ENCODE assay signal across 22 cellular contexts in genomic region chr10:6002809-6003500, GRCh38. TPM values are rescaled to one million over a fixed set of nuclear protein-coding genes. Genes with fewer than 3 reads are reported as not detected.
DNase-seq lines count a peak whose midpoint lies in the region; ATAC-seq and TF ChIP-seq lines count a peak whose summit lies in the region.
"Had no signal": no experiment of that assay in that cellular context is flagged by ENCODE, and none has a peak within 500 bp of the region (broad histone marks: within the 10 kb centered on the region; RNA-seq: fewer than 3 reads in every experiment).

No MANE protein-coding gene starts in this region.

- H3K27ac ChIP-seq in upper lobe of right lung, result no peak overlapping the region
- H3K27ac ChIP-seq: adrenal gland, pancreas, SJCRH30 had no signal

- ATAC-seq in GM18498 (IDR thresholded peaks at IDR 0.05; ENCODE audit: unreplicated experiment) (peak; percentile 66), GM19351 (IDR thresholded peaks at IDR 0.05; ENCODE audit: unreplicated experiment) (peak; percentile 59), HG03565 (IDR thresholded peaks at IDR 0.05; ENCODE audit: unreplicated experiment) (peak; percentile 48), upper lobe of right lung (no peak), HG03097 (IDR thresholded peaks at IDR 0.05; ENCODE audit: low FRiP score, unreplicated experiment) (no peak)
- peak; percentile 92 for ATAC-seq in activated T-helper 17 cell treated with anti-CD3 and anti-CD28 coated beads, Interleukin-2, amount 50 U/mL, for 72 hours (replicated peaks)
- ATAC-seq: effector memory CD8-positive, alpha-beta T cell; pancreas had no signal

- peak overlapping the region; percentile 47 for H3K4me3 Mint-ChIP-seq in activated T-helper 17 cell treated with anti-CD3 and anti-CD28 coated beads, Interleukin-2, amount 50 U/mL, for 72 hours
- H3K4me3 Mint-ChIP-seq: effector memory CD8-positive, alpha-beta T cell had no signal

- DNase-seq in NCI-H1092 (lab: John Stamatoyannopoulos, UW) (no peak), DMS 273 (lab: John Stamatoyannopoulos, UW; ENCODE audit: unreplicated experiment) (no peak), upper lobe of right lung (no peak)
- DNase-seq: activated CD4-positive, CD25-positive, alpha-beta regulatory T cell; adrenal gland; cerebellar nuclear complex; COR-L47; effector memory CD8-positive, alpha-beta T cell; islet precursor cell; KG1; NCI-H1417; NCI-H526 treated with DMSO at 0.1 percent for 48 hours; pancreas; SJCRH30; substantia nigra had no signal

- H3K9me3 ChIP-seq in upper lobe of right lung, result peaks cover 4% of the 10 kb centered on the region
- H3K9me3 ChIP-seq: adrenal gland, pancreas, SJCRH30 had no signal

- H3K9me3 Mint-ChIP-seq in activated T-helper 17 cell treated with anti-CD3 and anti-CD28 coated beads, Interleukin-2, amount 50 U/mL, for 72 hours, result no peaks in the 10 kb centered on the region
- H3K9me3 Mint-ChIP-seq: effector memory CD8-positive, alpha-beta T cell had no signal

- intact Hi-C loops in upper lobe of right lung (cut with DNase I), result no loop called here

- H3K4me1 ChIP-seq in upper lobe of right lung, result no peaks in the 10 kb centered on the region
- H3K4me1 ChIP-seq: adrenal gland, pancreas, SJCRH30 had no signal

- peaks cover 3% of the 10 kb centered on the region for H3K27me3 Mint-ChIP-seq in activated T-helper 17 cell treated with anti-CD3 and anti-CD28 coated beads, Interleukin-2, amount 50 U/mL, for 72 hours

- peaks cover 5% of the 10 kb centered on the region for H3K4me1 Mint-ChIP-seq in activated T-helper 17 cell treated with anti-CD3 and anti-CD28 coated beads, Interleukin-2, amount 50 U/mL, for 72 hours

- TF ChIP-seq CTCF in upper lobe of right lung (IDR thresholded peaks at IDR 0.05), result no peak

- peak overlapping the region; percentile 51 for H3K27ac Mint-ChIP-seq in activated T-helper 17 cell treated with anti-CD3 and anti-CD28 coated beads, Interleukin-2, amount 50 U/mL, for 72 hours
- H3K27ac Mint-ChIP-seq: effector memory CD8-positive, alpha-beta T cell had no signal

- no peaks in the 10 kb centered on the region for H3K36me3 Mint-ChIP-seq in activated T-helper 17 cell treated with anti-CD3 and anti-CD28 coated beads, Interleukin-2, amount 50 U/mL, for 72 hours (ENCODE audit: low read depth)

- no peaks in the 10 kb centered on the region for H3K36me3 ChIP-seq in upper lobe of right lung
- H3K36me3 ChIP-seq: adrenal gland, pancreas, SJCRH30 had no signal

- no peaks in the 10 kb centered on the region for H3K27me3 ChIP-seq in upper lobe of right lung
- H3K27me3 ChIP-seq: adrenal gland, pancreas, SJCRH30 had no signal

- no peak overlapping the region for H3K4me3 ChIP-seq in upper lobe of right lung
- H3K4me3 ChIP-seq: adrenal gland, pancreas, SJCRH30 had no signal

RNA-seq across cellular contexts. Expression of gene IL15RA, which starts 25.6 kb away (rescaled TPM):
- 10 to 100 TPM; 25.5 to 28.2 TPM for total RNA-seq in activated T-helper 17 cell treated with anti-CD3 and anti-CD28 coated beads, Interleukin-2, amount 50 U/mL, for 72 hours
- 36.7 TPM for total RNA-seq in upper lobe of right lung
- total RNA-seq: SJCRH30 had no signal

RNA-seq across cellular contexts. Expression of gene IL2RA, which starts 59.2 kb away (rescaled TPM):
- total RNA-seq in activated T-helper 17 cell treated with anti-CD3 and anti-CD28 coated beads, Interleukin-2, amount 50 U/mL, for 72 hours, result 1,000 to 10,000 TPM; 1,342 to 1,348 TPM
- 4.3 TPM for total RNA-seq in upper lobe of right lung
- total RNA-seq: lung microvascular endothelial cell, myocyte, SJCRH30 had no signal

Comparison
In these comparisons a context has a peak if more than half of its experiments do, and no peak if none do; other contexts are left out.
1. ATAC-seq: peak in GM18498 (single experiment), GM19351 (single experiment), HG03565 (single experiment) and activated T-helper 17 cell treated with anti-CD3 and anti-CD28 coated beads, Interleukin-2, amount 50 U/mL, for 72 hours (single experiment); none in upper lobe of right lung (single experiment) and HG03097 (single experiment).
2. RNA of gene IL2RA, which starts 59.2 kb away (total RNA-seq): 1,342 to 1,348 TPM in activated T-helper 17 cell treated with anti-CD3 and anti-CD28 coated beads, Interleukin-2, amount 50 U/mL, for 72 hours; 4.3 TPM in upper lobe of right lung (single experiment); every median in the first group is over 100 times any median in the second.